Comparison of ENCODE assay signal across 8 cellular contexts in genomic region chr4:150297861-150298474, GRCh38.
DNase-seq lines count a peak whose midpoint lies in the region; ATAC-seq and TF ChIP-seq lines count a peak whose summit lies in the region.

No MANE protein-coding gene starts in this region.

- H3K27ac ChIP-seq in liver (ENCODE audit: low read depth in 1 of 2, low read length in 2 of 2) (no peak overlapping the region), testis (no peak overlapping the region)

- no peak for TF ChIP-seq POLR2A in testis (IDR thresholded peaks at IDR 0.05)

- no peaks in the 10 kb centered on the region for H3K27me3 ChIP-seq in liver (ENCODE audit: control insufficient read depth in 4 of 4, insufficient read depth in 4 of 4, low read length in 3 of 4)
- no peaks in the 10 kb centered on the region for H3K27me3 ChIP-seq in testis

- in situ Hi-C loops in Caki2 (cut with HindIII; ENCODE audit: low pct_unique_long_range_greater_than_20kb, low sequenced_read_pairs) (no loop called here), astrocyte of the spinal cord (cut with HindIII; ENCODE audit: low sequenced_read_pairs) (no loop called here)

- WGBS in liver, result 98% methylated on average over 1 of the region's 1 CpG
- WGBS in testis, 2 donors, result 91 to 98% methylated on average over 1 of the region's 1 CpG

- ATAC-seq in GM21367 (IDR thresholded peaks at IDR 0.05; ENCODE audit: unreplicated experiment), result no peak

- TF ChIP-seq CTCF in GM20000 (IDR thresholded peaks at IDR 0.05; ENCODE audit: extremely low read depth, missing control alignments) (peak; percentile 35), astrocyte of the spinal cord (IDR thresholded peaks at IDR 0.05; ENCODE audit: low read depth, low read length) (peak; percentile 65), liver (IDR thresholded peaks at IDR 0.05; ENCODE audit: low read depth, low read length, missing input control) (peak; percentile 53), testis (IDR thresholded peaks at IDR 0.05) (peak in 2 of 3 experiments; percentile 24 to 51)

- no peaks in the 10 kb centered on the region for H3K36me3 ChIP-seq in liver (ENCODE audit: control insufficient read depth in 4 of 4, insufficient read depth in 3 of 4, low read depth in 1 of 4, low read length in 3 of 4)
- no peaks in the 10 kb centered on the region for H3K36me3 ChIP-seq in testis (ENCODE audit: low read depth, missing control alignments)

- H3K4me1 ChIP-seq in liver (ENCODE audit: control insufficient read depth in 4 of 4, insufficient read depth in 4 of 4, low read length in 3 of 4), result no peaks in the 10 kb centered on the region
- H3K4me1 ChIP-seq in testis, result no peaks in the 10 kb centered on the region

- DNase-seq in Caki2 (ENCODE audit: low read depth) (peak; percentile 39), GM20000 (ENCODE audit: low spot score) (no peak), NCI-H69 (lab: John Stamatoyannopoulos, UW) (peak; percentile 82), astrocyte of the spinal cord (ENCODE audit: low read depth, low spot score) (peak; percentile 79), testis (peak; percentile 79), iPS-NIHi7 (ENCODE audit: extremely low spot score) (no peak)

- H3K9me3 ChIP-seq in liver (ENCODE audit: control insufficient read depth in 4 of 4, low read length in 3 of 4) (no peaks in the 10 kb centered on the region), testis (no peaks in the 10 kb centered on the region)

- peak; percentile 86 to 92 for TF ChIP-seq RAD21 in liver (IDR thresholded peaks at IDR 0.05)

- H3K9ac ChIP-seq in liver (ENCODE audit: low read depth in 1 of 2, low read length in 2 of 2), result no peak overlapping the region

- intact Hi-C loops in testis (cut with DNase I; ENCODE audit: low total_unique reads), result no loop called here

- H3K4me3 ChIP-seq in astrocyte of the spinal cord (ENCODE audit: low read depth, low read length), result no peak overlapping the region
- H3K4me3 ChIP-seq in liver (ENCODE audit: low read depth in 1 of 3, low read length in 3 of 3), result no peak overlapping the region
- H3K4me3 ChIP-seq in testis, result no peak overlapping the region

TF ChIP-seq in liver, 16 proteins besides CTCF, POLR2A, EP300 and RAD21:
- TF ChIP-seq FOXA2 (IDR thresholded peaks at IDR 0.05) (no peak), YY1 (IDR thresholded peaks at IDR 0.05) (no peak), SP1 (IDR thresholded peaks at IDR 0.05) (no peak), ATF3 (IDR thresholded peaks at IDR 0.05) (no peak), REST (IDR thresholded peaks at IDR 0.05) (no peak), GABPA (IDR thresholded peaks at IDR 0.05 in 1 of 2, conservative IDR thresholded peaks at IDR 0.05 in 1 of 2) (no peak), FOXA1 (IDR thresholded peaks at IDR 0.05) (no peak), HNF4A (conservative IDR thresholded peaks at IDR 0.05) (no peak), JUND (IDR thresholded peaks at IDR 0.05) (no peak), EGR1 (IDR thresholded peaks at IDR 0.05; ENCODE audit: low read depth in 2 of 2) (no peak)

Comparison
In these comparisons a context has a peak if more than half of its experiments do, and no peak if none do; other contexts are left out.
1. DNase-seq: peak in Caki2 (single experiment), NCI-H69 (single experiment), astrocyte of the spinal cord (single experiment) and testis (single experiment); none in GM20000 (single experiment) and iPS-NIHi7 (single experiment).
2. Peak in every context shown above with its lines, with median percentiles within 50 percentile points of each other: CTCF ChIP-seq.